10 cellular contexts compared by ENCODE assay signal in the genomic region with DNA sequence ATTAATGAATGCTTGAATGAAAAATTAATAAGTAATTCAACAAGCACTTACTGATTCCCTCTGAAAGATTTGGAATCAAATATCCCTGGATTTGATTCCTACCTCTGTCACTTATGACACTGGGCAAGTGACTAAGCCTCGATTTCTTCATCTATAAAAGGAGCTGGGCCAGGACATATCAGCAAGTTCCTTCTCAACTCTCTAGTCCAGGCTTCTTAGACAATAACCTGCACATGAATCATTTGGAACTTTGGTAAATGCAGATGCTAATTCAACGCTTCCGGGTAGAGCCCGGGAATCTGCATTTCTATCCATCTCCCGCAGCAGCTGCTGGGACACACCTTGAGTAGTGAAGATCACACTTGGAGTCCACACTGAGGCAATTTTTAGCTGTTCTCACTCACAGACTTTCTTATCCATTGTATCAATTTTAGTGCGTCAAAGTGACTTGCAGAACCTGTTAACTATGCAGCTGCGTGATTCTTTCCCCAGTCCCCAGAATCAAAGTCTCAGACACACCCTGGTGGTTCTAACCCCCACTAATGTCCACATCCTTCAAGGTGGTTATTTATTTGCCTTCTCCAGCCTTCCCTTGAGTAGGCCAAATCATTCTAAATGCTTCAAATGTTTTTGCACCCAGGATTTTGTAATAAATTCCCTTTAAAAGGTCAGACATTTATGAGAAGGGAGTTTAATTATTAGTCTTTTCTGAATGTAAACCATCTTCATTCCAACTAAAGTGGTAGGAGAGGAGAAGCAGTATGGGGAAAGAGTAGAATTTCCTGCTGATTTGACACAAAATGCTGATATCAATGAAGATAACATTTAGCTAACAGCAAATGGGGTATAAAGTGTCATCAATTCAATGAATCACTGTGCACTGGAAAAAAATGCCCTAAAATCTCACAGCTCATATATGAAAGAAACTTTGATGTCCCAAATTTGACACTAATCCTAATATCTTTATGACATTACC. TPM values are rescaled to one million over a fixed set of nuclear protein-coding genes. Genes with fewer than 3 reads are reported as not detected.
DNase-seq lines count a peak whose midpoint lies in the region; TF ChIP-seq lines count a peak whose summit lies in the region.
"Had no signal": no experiment of that assay in that cellular context is flagged by ENCODE, and none has a peak within 500 bp of the region (broad histone marks: within the 10 kb centered on the region; RNA-seq: fewer than 3 reads in every experiment).

No MANE protein-coding gene starts in this region.

- no TSS peak for BruUV-seq in mammary epithelial cell (replicated peaks; lab: Mats Ljungman, UMichigan)

- H2BK15ac ChIP-seq in mesendoderm (replicated peaks; ENCODE audit: low read depth) = peak overlapping the region; percentile 75

- H3K4me3 ChIP-seq in HUES64 (ENCODE audit: low read length) = no peak overlapping the region
- no peak overlapping the region for H3K4me3 ChIP-seq in mammary epithelial cell (replicated peaks in 1 of 3; ENCODE audit: insufficient read depth in 1 of 3, low read depth in 2 of 3, low read length in 3 of 3)
- no peak overlapping the region for H3K4me3 ChIP-seq in mesendoderm (ENCODE audit: low read length)

- no peak overlapping the region for H2AK5ac ChIP-seq in mesendoderm (ENCODE audit: low read length)

- H2BK120ac ChIP-seq in mesendoderm (ENCODE audit: low read depth, low read length) = peak overlapping the region; percentile 86

- H4K8ac ChIP-seq in mesendoderm (ENCODE audit: low read depth, low read length) = no peak overlapping the region

- peaks cover 31% of the 10 kb centered on the region for H3K4me1 ChIP-seq in HUES64 (ENCODE audit: insufficient read depth, low read length)
- H3K4me1 ChIP-seq in mammary epithelial cell (ENCODE audit: insufficient read depth, low read length) = peaks cover 29% of the 10 kb centered on the region
- peaks cover 7% of the 10 kb centered on the region for H3K4me1 ChIP-seq in mesendoderm (ENCODE audit: control insufficient read depth, low read depth, low read length)

- H4K5ac ChIP-seq in mesendoderm (ENCODE audit: low read length) = no peak overlapping the region

- H4K20me1 ChIP-seq in mammary epithelial cell (ENCODE audit: insufficient read depth, low read length) = no peaks in the 10 kb centered on the region

- no peaks in the 10 kb centered on the region for H3K79me1 ChIP-seq in mesendoderm (ENCODE audit: low read length)

- dilution Hi-C loops in mammary epithelial cell (cut with HindIII; ENCODE audit: low sequenced_read_pairs) = loop anchor here (5.0 kb wide), 2 partner anchors 35 to 70 kb away; no protein-coding TSS in a partner anchor

- CTCF ChIA-PET in mammary epithelial cell (lab: Charles Lee; ENCODE audit: low non-redundant PET) = no interaction called here

- H3K4me2 ChIP-seq in mammary epithelial cell (ENCODE audit: insufficient read depth, low read depth, low read length) (peak overlapping the region; percentile 60), mesendoderm (ENCODE audit: low read length) (no peak overlapping the region)

- TF ChIP-seq CTCF in mammary epithelial cell (conservative IDR thresholded peaks at IDR 0.05 in 1 of 2, IDR thresholded peaks at IDR 0.05 in 1 of 2; ENCODE audit: extremely low read depth in 1 of 2, insufficient read depth in 1 of 2, low read depth in 1 of 2, low read length in 2 of 2) = no peak

- H3K9me3 ChIP-seq in HUES64 (ENCODE audit: insufficient read depth, low read depth, low read length) (no peaks in the 10 kb centered on the region), mammary epithelial cell (replicated peaks; ENCODE audit: insufficient read depth, low read length) (no peaks in the 10 kb centered on the region)

- DNase-seq in AG20443 (ENCODE audit: low spot score) (peak; percentile 32), mammary epithelial cell (peak; percentile 66), mesendoderm (peak; percentile 26), ecto neural progenitor cell (ENCODE audit: low spot score) (no peak), midbrain (lab: John Stamatoyannopoulos, UW) (no peak), NCI-H2029 treated with DMSO at 0.1 percent for 48 hours (lab: John Stamatoyannopoulos, UW) (no peak)
- no peak for DNase-seq in stimulated activated CD4-positive, alpha-beta T cell treated with anti-CD3 and anti-CD28 coated beads, Interleukin-4, amount 100 ng/mL, for 1 hour
- DNase-seq: central memory CD4-positive, alpha-beta T cell; NCI-H2171 treated with DMSO at 0.1 percent for 48 hours had no signal

- H2AFZ ChIP-seq in mammary epithelial cell (ENCODE audit: low read depth, low read length) = peak overlapping the region; percentile 32

- no peak overlapping the region for H3K23ac ChIP-seq in mesendoderm (ENCODE audit: low read length)

- peaks cover 4% of the 10 kb centered on the region for H3K79me2 ChIP-seq in mammary epithelial cell (ENCODE audit: insufficient read depth, low read length)
- H3K79me2 ChIP-seq in mesendoderm (ENCODE audit: control insufficient read depth, insufficient read depth, low read length) = no peaks in the 10 kb centered on the region

- H3K4ac ChIP-seq in mesendoderm (ENCODE audit: low read depth, low read length) = no peak overlapping the region

- intact Hi-C loops in mammary epithelial cell (cut with micrococcal nuclease) = no loop called here

- in situ Hi-C loops in mammary epithelial cell (cut with MboI; ENCODE audit: low sequenced_read_pairs in 2 of 2) = no loop called here

- peak overlapping the region; percentile 17 for H3K56ac ChIP-seq in mesendoderm (ENCODE audit: low read length)

- H3K27ac ChIP-seq in HUES64 (ENCODE audit: low read depth, low read length) (peak overlapping the region; percentile 86), mammary epithelial cell (ENCODE audit: insufficient read depth, low read depth, low read length) (peak overlapping the region; percentile 66), mesendoderm (ENCODE audit: low read depth, low read length) (no peak overlapping the region)

- H3K36me3 ChIP-seq in HUES64 (ENCODE audit: insufficient read depth, low read length) = no peaks in the 10 kb centered on the region
- H3K36me3 ChIP-seq in mammary epithelial cell (ENCODE audit: insufficient read depth, low read length) = no peaks in the 10 kb centered on the region
- no peaks in the 10 kb centered on the region for H3K36me3 ChIP-seq in mesendoderm (ENCODE audit: control insufficient read depth, insufficient read depth, low read length)

- peak overlapping the region; percentile 7 for H2BK5ac ChIP-seq in mesendoderm (ENCODE audit: low read length)

- H3K18ac ChIP-seq in mesendoderm (ENCODE audit: low read length) = peak overlapping the region; percentile 73

- WGBS in HUES64 = 66% methylated on average over 7 of the region's 7 CpGs
- WGBS in mammary epithelial cell (ENCODE audit: low coverage, missing lambda C conversion rate) = 66% methylated on average over 7 of the region's 7 CpGs
- no CpG with 5 or more reads among the region's 7 CpGs for WGBS in mesendoderm (ENCODE audit: extremely low coverage, insufficient coverage, low lambda C conversion rate)

- H3K27me3 ChIP-seq in HUES64 (ENCODE audit: insufficient read depth, low read length) = no peaks in the 10 kb centered on the region
- H3K27me3 ChIP-seq in mammary epithelial cell (ENCODE audit: insufficient read depth, low read length) = no peaks in the 10 kb centered on the region
- H3K27me3 ChIP-seq in mesendoderm (ENCODE audit: insufficient read depth, low read length, poor library complexity) = no peaks in the 10 kb centered on the region

- H3K9ac ChIP-seq in HUES64 (ENCODE audit: low read depth, low read length) (peak overlapping the region; percentile 52; the same call in 1 of the 2 replicates), mammary epithelial cell (ENCODE audit: insufficient read depth, low read length) (no peak overlapping the region), mesendoderm (ENCODE audit: low read length) (no peak overlapping the region)

RNA-seq across cellular contexts. Expression of a gene that starts 26.0 kb away (rescaled TPM):
- 20.0 TPM for polyA plus RNA-seq in HUES64 (2013, experiment 1 of 2)
- polyA plus RNA-seq in HUES64 (2013, experiment 2 of 2) = 17.8 TPM
- total RNA-seq in mammary epithelial cell = 10 to 100 TPM; 45.7 to 80.3 TPM
- polyA plus RNA-seq in mammary epithelial cell = 123 TPM
- 39.2 TPM for polyA minus RNA-seq in mammary epithelial cell
- 15.1 TPM for polyA plus RNA-seq in mesendoderm (2013, experiment 1 of 2)
- 15.5 TPM for polyA plus RNA-seq in mesendoderm (2013, experiment 2 of 2)

RNA-seq across cellular contexts. Expression of a gene that starts 46.3 kb away (rescaled TPM):
- 46.0 TPM for polyA plus RNA-seq in HUES64 (2013, experiment 1 of 2)
- 39.8 TPM for polyA plus RNA-seq in HUES64 (2013, experiment 2 of 2)
- 10 to 100 TPM; 14.2 to 52.5 TPM for total RNA-seq in mammary epithelial cell
- polyA plus RNA-seq in mammary epithelial cell = 39.0 TPM
- 95.2 TPM for polyA minus RNA-seq in mammary epithelial cell
- 37.8 TPM for polyA plus RNA-seq in mesendoderm (2013, experiment 1 of 2)
- polyA plus RNA-seq in mesendoderm (2013, experiment 2 of 2) = 36.4 TPM

RNA-seq across cellular contexts. Expression of a gene that starts 46.7 kb away (rescaled TPM):
- polyA plus RNA-seq in HUES64 (2013, experiment 1 of 2) = 27.2 TPM
- 25.9 TPM for polyA plus RNA-seq in HUES64 (2013, experiment 2 of 2)
- total RNA-seq in mammary epithelial cell = 10 to 100 TPM; 22.4 to 23.7 TPM
- 24.5 TPM for polyA plus RNA-seq in mammary epithelial cell
- polyA minus RNA-seq in mammary epithelial cell = 60.3 TPM
- 25.6 TPM for polyA plus RNA-seq in mesendoderm (2013, experiment 1 of 2)
- polyA plus RNA-seq in mesendoderm (2013, experiment 2 of 2) = 24.2 TPM

Comparison
In these comparisons a context has a peak if more than half of its experiments do, and no peak if none do; other contexts are left out.
1. DNase-seq: peak in AG20443 (single experiment), mammary epithelial cell (single experiment) and mesendoderm (single experiment); none in ecto neural progenitor cell (single experiment), stimulated activated CD4-positive, alpha-beta T cell treated with anti-CD3 and anti-CD28 coated beads, Interleukin-4, amount 100 ng/mL, for 1 hour (single experiment), midbrain (single experiment) and NCI-H2029 treated with DMSO at 0.1 percent for 48 hours (single experiment).